In the genomic region with DNA sequence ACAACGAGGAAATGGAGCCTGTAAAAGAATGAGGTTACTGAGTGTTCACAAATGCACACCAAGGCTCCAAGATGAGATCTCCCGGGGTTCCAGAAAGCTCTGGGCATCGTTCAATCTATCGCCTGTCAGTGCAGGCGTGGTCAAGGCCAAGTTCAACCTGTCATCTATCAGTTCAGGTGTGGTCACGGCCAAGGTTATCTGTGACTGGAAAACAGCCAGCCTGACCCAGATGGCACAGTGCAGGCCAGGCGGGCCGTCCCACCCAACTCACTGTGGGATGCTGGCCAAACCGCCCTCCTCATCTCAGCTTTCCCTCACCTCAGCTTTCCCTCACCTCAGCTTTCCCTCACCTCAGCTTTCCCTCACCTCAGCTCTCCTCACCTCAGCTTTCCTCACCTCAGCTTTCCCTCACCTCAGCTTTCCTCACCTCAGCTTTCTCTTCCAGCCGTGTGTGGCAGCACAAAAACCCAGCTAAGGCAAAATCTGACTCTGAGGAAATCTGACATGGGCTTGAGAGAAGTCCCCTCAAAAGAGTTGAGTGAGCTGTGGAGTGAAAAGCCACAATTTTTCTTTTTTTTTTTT, we compare ENCODE assay signal across 15 cellular contexts. TPM values are rescaled to one million over a fixed set of nuclear protein-coding genes. Genes with fewer than 3 reads are reported as not detected.
DNase-seq lines count a peak whose midpoint lies in the region; ATAC-seq and TF ChIP-seq lines count a peak whose summit lies in the region.
"Had no signal": no experiment of that assay in that cellular context is flagged by ENCODE, and none has a peak within 500 bp of the region (broad histone marks: within the 10 kb centered on the region; RNA-seq: fewer than 3 reads in every experiment).

No MANE protein-coding gene starts in this region.

- peaks cover 42% of the 10 kb centered on the region for H4K20me1 ChIP-seq in IMR-90 (ENCODE audit: insufficient read depth, low read length)

- no peak overlapping the region for H3K56ac ChIP-seq in IMR-90 (ENCODE audit: extremely low read depth, insufficient read depth, low read length)

- TF ChIP-seq RAD21 in IMR-90 (IDR thresholded peaks at IDR 0.05; ENCODE audit: low read length) = no peak

- H3K4me2 ChIP-seq in IMR-90 (ENCODE audit: low read depth, low read length) = no peak overlapping the region

- H3K36me3 ChIP-seq in IMR-90 (ENCODE audit: control insufficient read depth, insufficient read depth, low read length) (peaks cover 26% of the 10 kb centered on the region), colonic mucosa (no peaks in the 10 kb centered on the region)

- CTCF ChIA-PET in activated CD8-positive, alpha-beta memory T cell treated with anti-CD3 and anti-CD28 coated beads, Interleukin-2, amount 10 ng/mL, durations not matched to agents 7 days and 5 days (lab: Charles Lee) = interaction anchor here (0.6 kb wide), 1 partner anchor 141 kb away, joined by 3 read pairs; no protein-coding TSS in a partner anchor
- CTCF ChIA-PET in IMR-90 (lab: Yijun Ruan, JAX) = no interaction called here

- intact Hi-C loops in IMR-90 (cut with micrococcal nuclease) (no loop called here), colonic mucosa (cut with DNase I) (no loop called here)

- H2BK120ac ChIP-seq in IMR-90 (ENCODE audit: low read depth, low read length) = no peak overlapping the region

- no peak overlapping the region for H3K9ac ChIP-seq in IMR-90 (ENCODE audit: low read depth, low read length)
- H3K9ac ChIP-seq in colonic mucosa (ENCODE audit: low read depth in 2 of 2, low read length in 2 of 2) = peak overlapping the region in 1 of 2 donors; percentile 12

- no peak overlapping the region for H3K23ac ChIP-seq in IMR-90 (ENCODE audit: low read depth, low read length)

- H2AK5ac ChIP-seq in IMR-90 (ENCODE audit: low read depth, low read length) = no peak overlapping the region

- peaks cover 26 to 67% of the 10 kb centered on the region in 2 experiments for H3K79me1 ChIP-seq in IMR-90 (ENCODE audit: low read depth in 1 of 2, low read length in 2 of 2)

- no peak for DNase-seq in activated CD8-positive, alpha-beta memory T cell treated with anti-CD3 and anti-CD28 coated beads, Interleukin-2, amount 10 ng/mL, durations not matched to agents 7 days and 5 days
- no peak for DNase-seq in activated CD8-positive, alpha-beta memory T cell treated with anti-CD3 and anti-CD28 coated beads, Interleukin-2, amount 50 U/mL, for 4 hours
- no peak for DNase-seq in IMR-90
- DNase-seq in colonic mucosa = peak; percentile 40
- no peak for DNase-seq in osteocyte (ENCODE audit: extremely low spot score, unreplicated experiment)
- no peak for DNase-seq in DMS114 treated with DMSO at 0.1 percent for 48 hours (lab: John Stamatoyannopoulos, UW; ENCODE audit: unreplicated experiment)
- DNase-seq in nucleus accumbens (lab: John Stamatoyannopoulos, UW) = no peak
- DNase-seq in NOMO-1 (lab: John Stamatoyannopoulos, UW; ENCODE audit: unreplicated experiment in 2 of 2) = no peak
- DNase-seq: dermis blood vessel endothelial cell, head of caudate nucleus, kidney, NCI-H446 treated with DMSO at 0.1 percent for 48 hours had no signal

- H3K27me3 ChIP-seq in IMR-90 (ENCODE audit: control insufficient read depth, insufficient read depth, low read length) = no peaks in the 10 kb centered on the region
- no peaks in the 10 kb centered on the region for H3K27me3 ChIP-seq in colonic mucosa
- H3K27me3 ChIP-seq: suprapubic skin had no signal

- peaks cover 7% of the 10 kb centered on the region for H3K4me1 ChIP-seq in IMR-90 (ENCODE audit: control insufficient read depth, insufficient read depth, low read length)
- peaks cover 7% of the 10 kb centered on the region for H3K4me1 ChIP-seq in colonic mucosa

- peaks cover 12% of the 10 kb centered on the region; the same call in 1 of the 2 replicates for H3K9me1 ChIP-seq in IMR-90 (ENCODE audit: insufficient read depth, low read length)

- no peak overlapping the region for H3K14ac ChIP-seq in IMR-90 (replicated peaks; ENCODE audit: low read depth, low read length)

- no peak overlapping the region for H3K4me3 Mint-ChIP-seq in activated CD8-positive, alpha-beta memory T cell treated with anti-CD3 and anti-CD28 coated beads, Interleukin-2, amount 10 ng/mL, durations not matched to agents 7 days and 5 days
- peak overlapping the region; percentile 76 for H3K4me3 Mint-ChIP-seq in osteocyte (ENCODE audit: unreplicated experiment)

- no peak overlapping the region for H3K4ac ChIP-seq in IMR-90 (ENCODE audit: low read depth, low read length)

- no peaks in the 10 kb centered on the region for H3K9me3 ChIP-seq in IMR-90 (ENCODE audit: control insufficient read depth, insufficient read depth, low read length)
- no peaks in the 10 kb centered on the region for H3K9me3 ChIP-seq in colonic mucosa
- H3K9me3 ChIP-seq: mucosa of descending colon, suprapubic skin had no signal

- no peak overlapping the region for H4K8ac ChIP-seq in IMR-90 (ENCODE audit: low read depth in 2 of 2, low read length in 2 of 2)

- peak overlapping the region; percentile 28 for H2AK9ac ChIP-seq in IMR-90 (replicated peaks; ENCODE audit: low read depth, low read length, poor library complexity)

- no peaks in the 10 kb centered on the region for H3K27me3 Mint-ChIP-seq in activated CD8-positive, alpha-beta memory T cell treated with anti-CD3 and anti-CD28 coated beads, Interleukin-2, amount 10 ng/mL, durations not matched to agents 7 days and 5 days
- H3K27me3 Mint-ChIP-seq in osteocyte (ENCODE audit: unreplicated experiment) = no peaks in the 10 kb centered on the region

- no peak for ATAC-seq in activated CD8-positive, alpha-beta memory T cell treated with anti-CD3 and anti-CD28 coated beads, Interleukin-2, amount 10 ng/mL, durations not matched to agents 7 days and 5 days
- ATAC-seq in IMR-90 (ENCODE audit: low read depth) = no peak
- ATAC-seq: mucosa of descending colon had no signal

- H2AFZ ChIP-seq in IMR-90 (replicated peaks; ENCODE audit: low read length, poor library complexity) = no peak overlapping the region

- no TSS peak for BruUV-seq in IMR-90 (replicated peaks; lab: Mats Ljungman, UMichigan)

- no peaks in the 10 kb centered on the region for H3K9me3 Mint-ChIP-seq in activated CD8-positive, alpha-beta memory T cell treated with anti-CD3 and anti-CD28 coated beads, Interleukin-2, amount 10 ng/mL, durations not matched to agents 7 days and 5 days (ENCODE audit: low read depth)
- H3K9me3 Mint-ChIP-seq in osteocyte (ENCODE audit: unreplicated experiment) = no peaks in the 10 kb centered on the region

- H2BK15ac ChIP-seq in IMR-90 (ENCODE audit: low read depth, low read length) = no peak overlapping the region

- no peak overlapping the region for H2BK5ac ChIP-seq in IMR-90 (ENCODE audit: low read depth, low read length, poor library complexity, severe bottlenecking)

- no peak overlapping the region for H2BK20ac ChIP-seq in IMR-90 (ENCODE audit: low read depth, low read length)

- no peak overlapping the region for H4K91ac ChIP-seq in IMR-90 (ENCODE audit: insufficient read depth, low read depth, low read length)

- H4K5ac ChIP-seq in IMR-90 (ENCODE audit: low read depth, low read length) = no peak overlapping the region

- peak overlapping the region; percentile 63 for H3K27ac Mint-ChIP-seq in activated CD8-positive, alpha-beta memory T cell treated with anti-CD3 and anti-CD28 coated beads, Interleukin-2, amount 10 ng/mL, durations not matched to agents 7 days and 5 days
- no peak overlapping the region for H3K27ac Mint-ChIP-seq in osteocyte (ENCODE audit: unreplicated experiment)

- H3K18ac ChIP-seq in IMR-90 (ENCODE audit: low read depth, low read length) = no peak overlapping the region

- H3K36me3 Mint-ChIP-seq in activated CD8-positive, alpha-beta memory T cell treated with anti-CD3 and anti-CD28 coated beads, Interleukin-2, amount 10 ng/mL, durations not matched to agents 7 days and 5 days = peaks cover 9% of the 10 kb centered on the region
- peaks cover 1% of the 10 kb centered on the region for H3K36me3 Mint-ChIP-seq in osteocyte (ENCODE audit: unreplicated experiment)

- POLR2A ChIA-PET in IMR-90 (lab: Charles Lee; ENCODE audit: unreplicated experiment) = no interaction called here

- WGBS in IMR-90 (ENCODE audit: extremely low coverage in 2 of 2, insufficient read length in 1 of 2), 2 experiments = 89% methylated on average over 5 of the region's 10 CpGs; no CpG with 5 or more reads in 1 of the 2 experiments

- no peak for TF ChIP-seq POLR2A in IMR-90 (IDR thresholded peaks at IDR 0.05; ENCODE audit: low read depth, low read length)

- in situ Hi-C loops in IMR-90 (cut with MboI; ENCODE audit: low sequenced_read_pairs) = no loop called here

- peaks cover 30% of the 10 kb centered on the region for H3K4me1 Mint-ChIP-seq in activated CD8-positive, alpha-beta memory T cell treated with anti-CD3 and anti-CD28 coated beads, Interleukin-2, amount 10 ng/mL, durations not matched to agents 7 days and 5 days
- H3K4me1 Mint-ChIP-seq in osteocyte (ENCODE audit: unreplicated experiment) = peaks cover 28% of the 10 kb centered on the region

- H3K27ac ChIP-seq in IMR-90 (ENCODE audit: insufficient read depth, low read length) (no peak overlapping the region), colonic mucosa (no peak overlapping the region)
- H3K27ac ChIP-seq: suprapubic skin had no signal

- H3K4me3 ChIP-seq in IMR-90 (ENCODE audit: insufficient read depth, low read depth, low read length) (no peak overlapping the region), colonic mucosa (no peak overlapping the region)
- H3K4me3 ChIP-seq: mucosa of descending colon, suprapubic skin had no signal

- dilution Hi-C loops in IMR-90 (cut with HindIII; ENCODE audit: low sequenced_read_pairs, unreplicated experiment) = no loop called here

- TF ChIP-seq CTCF in IMR-90 (conservative IDR thresholded peaks at IDR 0.05; ENCODE audit: low read depth, low read length) = no peak
- no peak for TF ChIP-seq CTCF in colonic mucosa (IDR thresholded peaks at IDR 0.05)
- TF ChIP-seq CTCF in osteocyte (IDR thresholded peaks at IDR 0.05) = no peak

RNA-seq across cellular contexts. Expression of a gene that starts 2.4 kb away (rescaled TPM):
- total RNA-seq in activated CD8-positive, alpha-beta memory T cell treated with anti-CD3 and anti-CD28 coated beads, Interleukin-2, amount 10 ng/mL, durations not matched to agents 7 days and 5 days = 100 to 1,000 TPM in 1 of 2 experiments, 10 to 100 TPM in 1; 86.5 to 106 TPM
- total RNA-seq in IMR-90 (2012; rRNA removed) = 99.8 and 113 TPM in 2 replicates
- 97.3 and 112 TPM in 2 replicates for polyA plus RNA-seq in IMR-90 (2012; rRNA removed)
- polyA plus RNA-seq in IMR-90 (2012; cell fraction: cytosol; rRNA removed) = 84.9 and 127 TPM in 2 replicates
- polyA plus RNA-seq in IMR-90 (2012; cell fraction: nucleus; rRNA removed; ENCODE audit: low replicate concordance) = 115 and 242 TPM in 2 replicates
- 100 to 1,000 TPM; 118 to 176 TPM for total RNA-seq in colonic mucosa
- total RNA-seq in osteocyte = 92.5 and 94.1 TPM in 2 replicates

RNA-seq across cellular contexts. Expression of a gene that starts 2.5 kb away (rescaled TPM):
- total RNA-seq in activated CD8-positive, alpha-beta memory T cell treated with anti-CD3 and anti-CD28 coated beads, Interleukin-2, amount 10 ng/mL, durations not matched to agents 7 days and 5 days = 10 to 100 TPM; 14.5 to 17.4 TPM
- total RNA-seq in IMR-90 (2012; rRNA removed) (0.90 and 1.1 TPM in 2 replicates), colonic mucosa (10 to 100 TPM in 1 of 2 donors, 1 to 10 TPM in 1; 4.7 to 10.0 TPM), osteocyte (15.8 and 18.3 TPM in 2 replicates)
- 3.2 and 3.4 TPM in 2 replicates for polyA plus RNA-seq in IMR-90 (2012; rRNA removed)
- 1.8 and 2.4 TPM in 2 replicates for polyA plus RNA-seq in IMR-90 (2012; cell fraction: cytosol; rRNA removed)
- polyA plus RNA-seq in IMR-90 (2012; cell fraction: nucleus; rRNA removed; ENCODE audit: low replicate concordance) = 7.6 and 17.1 TPM in 2 replicates

RNA-seq across cellular contexts. Expression of a gene that starts 31.3 kb away (rescaled TPM):
- 10 to 100 TPM; 80.5 to 94.2 TPM for total RNA-seq in activated CD8-positive, alpha-beta memory T cell treated with anti-CD3 and anti-CD28 coated beads, Interleukin-2, amount 10 ng/mL, durations not matched to agents 7 days and 5 days
- 18.6 and 19.5 TPM in 2 replicates for total RNA-seq in IMR-90 (2012; rRNA removed)
- polyA plus RNA-seq in IMR-90 (2012; rRNA removed) = 61.8 and 65.3 TPM in 2 replicates
- 36.5 and 41.9 TPM in 2 replicates for polyA plus RNA-seq in IMR-90 (2012; cell fraction: cytosol; rRNA removed)
- 292 and 559 TPM in 2 replicates for polyA plus RNA-seq in IMR-90 (2012; cell fraction: nucleus; rRNA removed; ENCODE audit: low replicate concordance)
- 100 to 1,000 TPM in 1 of 2 donors, 10 to 100 TPM in 1; 72.2 to 136 TPM for total RNA-seq in colonic mucosa
- total RNA-seq in osteocyte = 67.2 and 91.5 TPM in 2 replicates

RNA-seq across cellular contexts. Expression of a gene that starts 41.7 kb away (rescaled TPM):
- not detected for total RNA-seq in activated CD8-positive, alpha-beta memory T cell treated with anti-CD3 and anti-CD28 coated beads, Interleukin-2, amount 10 ng/mL, durations not matched to agents 7 days and 5 days
- total RNA-seq in IMR-90 (2012; rRNA removed) (not detected in 2 replicates), colonic mucosa (1 to 10 TPM in 1 of 2 donors, under 1 TPM in 1; 0.42 to 2.7 TPM), osteocyte (not detected in 2 replicates)
- not detected in 2 replicates for polyA plus RNA-seq in IMR-90 (2012; rRNA removed)
- polyA plus RNA-seq in IMR-90 (2012; cell fraction: cytosol; rRNA removed) = not detected in 2 replicates
- not detected in 2 replicates for polyA plus RNA-seq in IMR-90 (2012; cell fraction: nucleus; rRNA removed; ENCODE audit: low replicate concordance)
- polyA plus RNA-seq: AG04450 had no signal

RNA-seq across cellular contexts. Expression of a gene that starts 46.4 kb away (rescaled TPM):
- total RNA-seq in activated CD8-positive, alpha-beta memory T cell treated with anti-CD3 and anti-CD28 coated beads, Interleukin-2, amount 10 ng/mL, durations not matched to agents 7 days and 5 days = 1 to 10 TPM; 5.8 to 7.4 TPM
- total RNA-seq in IMR-90 (2012; rRNA removed) = 4.8 and 5.0 TPM in 2 replicates
- 6.9 and 8.8 TPM in 2 replicates for polyA plus RNA-seq in IMR-90 (2012; rRNA removed)
- 11.7 and 14.7 TPM in 2 replicates for polyA plus RNA-seq in IMR-90 (2012; cell fraction: cytosol; rRNA removed)
- polyA plus RNA-seq in IMR-90 (2012; cell fraction: nucleus; rRNA removed; ENCODE audit: low replicate concordance) = 5.4 and 20.5 TPM in 2 replicates
- 10 to 100 TPM; 17.8 to 18.4 TPM for total RNA-seq in colonic mucosa
- 9.5 and 12.3 TPM in 2 replicates for total RNA-seq in osteocyte
